ENCODE assay signal across 28 cellular contexts in genomic region chr3:181383201-181383600, GRCh38.
"Had no signal": no experiment of that assay in that cellular context is flagged by ENCODE, and none has a peak within 500 bp of the region (broad histone marks: within the 10 kb centered on the region; RNA-seq: fewer than 3 reads in every experiment).

No MANE protein-coding gene starts in this region.

- H3K4me1 Mint-ChIP-seq: activated CD4-positive, alpha-beta T cell treated with anti-CD3 and anti-CD28 coated beads for 36 hours; activated T-helper 17 cell treated with anti-CD3 and anti-CD28 coated beads, Interleukin-2, amount 50 U/mL, for 72 hours; central memory CD8-positive, alpha-beta T cell; natural killer cell had no signal

- H3K4me1 ChIP-seq: adrenal gland, ascending aorta, left ventricle myocardium inferior, pancreas, psoas muscle, right atrium auricular region, spleen, tibial artery had no signal

- H3K9me3 ChIP-seq: adrenal gland, ascending aorta, pancreas, psoas muscle, tibial artery had no signal

- H3K36me3 Mint-ChIP-seq: activated naive CD8-positive, alpha-beta T cell; natural killer cell had no signal

- H3K4me3 ChIP-seq: adrenal gland, ascending aorta, left ventricle myocardium inferior, pancreas, psoas muscle, right atrium auricular region, spleen, tibial artery had no signal

- DNase-seq: activated CD4-positive, alpha-beta T cell treated with anti-CD3 and anti-CD28 coated beads for 36 hours; activated CD4-positive, alpha-beta T cell treated with anti-CD3 and anti-CD28 coated beads, Interleukin-2, amount 50 U/mL, for 4 hours; activated CD8-positive, alpha-beta memory T cell treated with anti-CD3 and anti-CD28 coated beads for 24 hours; activated CD8-positive, alpha-beta memory T cell treated with anti-CD3 and anti-CD28 coated beads, Interleukin-2, amount 50 U/mL, for 4 hours; activated naive CD4-positive, alpha-beta T cell; activated T-cell treated with anti-CD3 and anti-CD28 coated beads, Interleukin-2, amount 50 U/mL, for 24 hours; adrenal gland; dorsolateral prefrontal cortex; effector memory CD8-positive, alpha-beta T cell; foreskin melanocyte; kidney glomerular epithelial cell; left ventricle myocardium inferior; mammary epithelial cell; midbrain; natural killer cell; pancreas; psoas muscle; spleen; stimulated activated CD4-positive, alpha-beta T cell treated with anti-CD3 and anti-CD28 coated beads, Interleukin-4, amount 100 ng/mL, for 1 hour; stimulated activated naive CD4-positive, alpha-beta T cell treated with Interleukin-2 at 50 U/mL for 16 hours; T-helper 9 cell; tibial artery had no signal

- ATAC-seq: activated CD4-positive, alpha-beta T cell treated with anti-CD3 and anti-CD28 coated beads for 36 hours; activated T-helper 17 cell treated with anti-CD3 and anti-CD28 coated beads, Interleukin-2, amount 50 U/mL, for 72 hours; effector memory CD8-positive, alpha-beta T cell; esophagus mucosa; natural killer cell; pancreas; psoas muscle had no signal

- H3K27ac ChIP-seq: adrenal gland, ascending aorta, left ventricle myocardium inferior, pancreas, psoas muscle, right atrium auricular region, spleen, tibial artery had no signal

- H3K36me3 ChIP-seq: adrenal gland, ascending aorta, left ventricle myocardium inferior, pancreas, right atrium auricular region, spleen, tibial artery had no signal

- H3K27me3 ChIP-seq: adrenal gland, ascending aorta, dorsolateral prefrontal cortex, pancreas, right atrium auricular region, spleen, tibial artery had no signal

- H3K27me3 Mint-ChIP-seq: activated CD4-positive, alpha-beta T cell treated with anti-CD3 and anti-CD28 coated beads for 36 hours; activated naive CD8-positive, alpha-beta T cell; activated T-cell treated with anti-CD3 and anti-CD28 coated beads, Interleukin-2, amount 50 U/mL, for 24 hours; activated T-helper 17 cell treated with anti-CD3 and anti-CD28 coated beads, Interleukin-2, amount 50 U/mL, for 72 hours; central memory CD8-positive, alpha-beta T cell; effector memory CD8-positive, alpha-beta T cell had no signal

- H3K4me3 Mint-ChIP-seq: activated CD4-positive, alpha-beta T cell treated with anti-CD3 and anti-CD28 coated beads for 36 hours; activated naive CD8-positive, alpha-beta T cell; activated T-cell treated with anti-CD3 and anti-CD28 coated beads, Interleukin-2, amount 50 U/mL, for 24 hours; activated T-helper 17 cell treated with anti-CD3 and anti-CD28 coated beads, Interleukin-2, amount 50 U/mL, for 72 hours; central memory CD8-positive, alpha-beta T cell; effector memory CD8-positive, alpha-beta T cell; natural killer cell had no signal

- H3K27ac Mint-ChIP-seq: activated CD4-positive, alpha-beta T cell treated with anti-CD3 and anti-CD28 coated beads for 36 hours; activated naive CD8-positive, alpha-beta T cell; activated T-cell treated with anti-CD3 and anti-CD28 coated beads, Interleukin-2, amount 50 U/mL, for 24 hours; activated T-helper 17 cell treated with anti-CD3 and anti-CD28 coated beads, Interleukin-2, amount 50 U/mL, for 72 hours; effector memory CD8-positive, alpha-beta T cell; natural killer cell had no signal
